In genomic region chr12:122062832-122063690, GRCh38 we compare ENCODE assay signal across 8 cellular contexts. TPM values are rescaled to one million over a fixed set of nuclear protein-coding genes. Genes with fewer than 3 reads are reported as not detected.
DNase-seq lines count a peak whose midpoint lies in the region; ATAC-seq and TF ChIP-seq lines count a peak whose summit lies in the region.

No MANE protein-coding gene starts in this region.

- no peaks in the 10 kb centered on the region for H3K9me3 ChIP-seq in testis

- H3K4me3 ChIP-seq in cardiac fibroblast (replicated peaks in 1 of 2; ENCODE audit: low read depth in 2 of 2, low read length in 2 of 2): peak overlapping the region; percentile 11 to 51
- no peak overlapping the region for H3K4me3 ChIP-seq in testis

- H3K27me3 ChIP-seq in testis: no peaks in the 10 kb centered on the region

- 30 to 35% methylated on average over 19 of the region's 19 CpGs for WGBS in testis, 2 donors

- intact Hi-C loops in testis (cut with DNase I; ENCODE audit: low total_unique reads): no loop called here

- H3K27ac ChIP-seq in testis: peak overlapping the region; percentile 27 to 82

- no peak for TF ChIP-seq POLR2A in testis (IDR thresholded peaks at IDR 0.05)

- DNase-seq in ELR (ENCODE audit: low read depth): peak; percentile 91
- peak; percentile 68 for DNase-seq in NCI-H774 (lab: John Stamatoyannopoulos, UW)
- peak; percentile 85 to 90 for DNase-seq in cardiac fibroblast (ENCODE audit: low read depth in 2 of 2)
- DNase-seq in left lobe of liver (ENCODE audit: low spot score): peak; percentile 84
- DNase-seq in testis: peak; percentile 68

- no peak for TF ChIP-seq CTCF in cardiac fibroblast (IDR thresholded peaks at IDR 0.05; ENCODE audit: low read depth, low read length)
- no peak for TF ChIP-seq CTCF in testis (IDR thresholded peaks at IDR 0.05)

- H3K36me3 ChIP-seq in testis (ENCODE audit: low read depth, missing control alignments): no peaks in the 10 kb centered on the region

- H3K4me1 ChIP-seq in testis: peaks cover 46% of the 10 kb centered on the region

- ATAC-seq in left lobe of liver (peak; percentile 79), HG03571 (IDR thresholded peaks at IDR 0.05; ENCODE audit: unreplicated experiment) (no peak), HG03175 (IDR thresholded peaks at IDR 0.05; ENCODE audit: unreplicated experiment) (no peak), GM19455 (IDR thresholded peaks at IDR 0.05; ENCODE audit: unreplicated experiment) (no peak)

RNA-seq across cellular contexts. Expression of gene MLXIP, which starts 15.5 kb away (rescaled TPM):
- total RNA-seq in left lobe of liver (19.0 TPM), testis (10 to 100 TPM; 61.2 to 67.9 TPM)
- polyA plus RNA-seq in testis (ENCODE audit: insufficient read depth, low read depth, low replicate concordance): 39.9 TPM

RNA-seq across cellular contexts. Expression of gene BCL7A, which starts 41.4 kb away (rescaled TPM):
- total RNA-seq in left lobe of liver: 5.2 TPM
- 10 to 100 TPM; 10.2 to 11.1 TPM for total RNA-seq in testis
- polyA plus RNA-seq in testis (ENCODE audit: insufficient read depth, low read depth, low replicate concordance): 5.9 TPM

Comparison
In these comparisons a context has a peak if more than half of its experiments do, and no peak if none do; other contexts are left out.
1. H3K4me3 ChIP-seq: peak in cardiac fibroblast (2 of 2); none in testis (0 of 2).
2. Peak in every context shown above with its lines, with median percentiles within 50 percentile points of each other: DNase-seq.